20 cellular contexts compared by ENCODE assay signal in genomic region chr6:161949531-161949930, GRCh38.
"Had no signal": no experiment of that assay in that cellular context is flagged by ENCODE, and none has a peak within 500 bp of the region (broad histone marks: within the 10 kb centered on the region; RNA-seq: fewer than 3 reads in every experiment).

No MANE protein-coding gene starts in this region.

- H3K4me1 ChIP-seq: sigmoid colon, spleen had no signal

- H3K36me3 ChIP-seq: cardiac muscle cell, gastrocnemius medialis, heart left ventricle, sigmoid colon, spleen, WERI-Rb-1 had no signal

- H3K27ac ChIP-seq: cardiac muscle cell, dorsolateral prefrontal cortex, epithelial cell of prostate, gastrocnemius medialis, heart left ventricle, parathyroid adenoma, sigmoid colon, spleen, WERI-Rb-1 had no signal

- H2AFZ ChIP-seq: parathyroid adenoma had no signal

- H3K4me3 ChIP-seq: cardiac muscle cell, dorsolateral prefrontal cortex, gastrocnemius medialis, heart left ventricle, mucosa of descending colon, sigmoid colon, spleen had no signal

- H3K4me3 Mint-ChIP-seq: activated T-cell treated with anti-CD3 and anti-CD28 coated beads, Interleukin-2, amount 50 U/mL, for 72 hours; endodermal cell; naive thymus-derived CD4-positive, alpha-beta T cell had no signal

- H3K27ac Mint-ChIP-seq: activated T-cell treated with anti-CD3 and anti-CD28 coated beads, Interleukin-2, amount 50 U/mL, for 72 hours; endodermal cell; naive thymus-derived CD4-positive, alpha-beta T cell had no signal

- DNase-seq: activated CD4-positive, alpha-beta T cell treated with anti-CD3 and anti-CD28 coated beads, Interleukin-2, amount 50 U/mL, for 4 hours; activated effector memory CD4-positive, alpha-beta T cell treated with anti-CD3 and anti-CD28 coated beads, Interleukin-2, amount 50 U/mL, for 16 hours; activated naive CD4-positive, alpha-beta T cell treated with anti-CD3 and anti-CD28 coated beads, Interleukin-2, amount 50 U/mL, for 16 hours; activated T-cell treated with anti-CD3 and anti-CD28 coated beads, Interleukin-2, amount 50 U/mL, for 72 hours; aorta; dorsolateral prefrontal cortex; endodermal cell; gastrocnemius medialis; heart left ventricle; mesenchymal stem cell; mucosa of descending colon; naive thymus-derived CD4-positive, alpha-beta T cell; sigmoid colon; spleen; stimulated activated naive CD4-positive, alpha-beta T cell; WERI-Rb-1 had no signal

- H3K27me3 ChIP-seq: cardiac muscle cell, dorsolateral prefrontal cortex, gastrocnemius medialis, heart left ventricle, sigmoid colon, spleen had no signal

- H3K9ac ChIP-seq: parathyroid adenoma had no signal

- ATAC-seq: activated T-cell treated with anti-CD3 and anti-CD28 coated beads, Interleukin-2, amount 50 U/mL, for 72 hours; gastrocnemius medialis; heart left ventricle; mucosa of descending colon; naive thymus-derived CD4-positive, alpha-beta T cell had no signal

- H3K9me3 Mint-ChIP-seq: activated T-cell treated with anti-CD3 and anti-CD28 coated beads, Interleukin-2, amount 50 U/mL, for 72 hours had no signal

- FAIRE-seq: colon had no signal

- H3K9me3 ChIP-seq: gastrocnemius medialis, heart left ventricle, mucosa of descending colon, sigmoid colon, spleen had no signal

- H3K79me2 ChIP-seq: parathyroid adenoma had no signal
